Comparison of ENCODE assay signal across 34 cellular contexts in the genomic region with DNA sequence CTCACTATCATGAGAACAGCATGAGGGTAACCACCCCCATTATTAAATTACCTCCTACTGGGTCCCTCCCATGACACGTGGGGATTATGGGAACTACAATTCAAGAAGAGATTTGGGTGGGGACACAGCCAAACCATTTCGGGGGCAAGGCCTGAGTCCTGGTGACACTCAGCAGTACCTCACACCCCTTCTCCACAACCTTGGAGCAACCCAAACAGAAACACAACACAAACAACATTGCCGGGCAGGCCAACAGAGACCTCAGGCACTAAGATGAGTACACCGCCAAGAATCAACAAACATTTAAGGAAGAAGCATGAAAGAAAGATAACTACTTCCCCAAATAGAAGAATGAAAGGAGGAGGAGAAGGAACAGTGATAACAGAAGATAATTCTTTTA.
"Had no signal": no experiment of that assay in that cellular context is flagged by ENCODE, and none has a peak within 500 bp of the region (broad histone marks: within the 10 kb centered on the region; RNA-seq: fewer than 3 reads in every experiment).

No MANE protein-coding gene starts in this region.

- H3K4me1 Mint-ChIP-seq: activated B cell treated with CpG ODN at 0.5 μM for 24 hours; activated CD4-positive, alpha-beta T cell treated with anti-CD3 and anti-CD28 coated beads, Interleukin-2, amount 10 ng/mL, durations not matched to agents 7 days and 5 days; activated naive CD8-positive, alpha-beta T cell treated with anti-CD3 and anti-CD28 coated beads for 36 hours; activated T-helper 17 cell treated with anti-CD3 and anti-CD28 coated beads, Interleukin-2, amount 50 U/mL, for 72 hours had no signal

- H3K27ac ChIP-seq: adrenal gland, body of pancreas, brain microvascular endothelial cell, breast epithelium, VCaP had no signal

- H3K9me3 Mint-ChIP-seq: activated B cell treated with CpG ODN at 0.5 μM for 24 hours; activated CD4-positive, alpha-beta memory T cell treated with anti-CD3 and anti-CD28 coated beads for 36 hours; activated CD4-positive, alpha-beta T cell treated with anti-CD3 and anti-CD28 coated beads, Interleukin-2, amount 10 ng/mL, durations not matched to agents 7 days and 5 days; activated CD8-positive, alpha-beta T cell treated with anti-CD3 and anti-CD28 coated beads for 36 hours; activated naive CD4-positive, alpha-beta T cell treated with anti-CD3 and anti-CD28 coated beads for 36 hours; activated naive CD4-positive, alpha-beta T cell treated with anti-CD3 and anti-CD28 coated beads, Interleukin-2, amount 50 U/mL, for 72 hours; activated naive CD8-positive, alpha-beta T cell treated with anti-CD3 and anti-CD28 coated beads for 36 hours; activated T-cell treated with anti-CD3 and anti-CD28 coated beads, Interleukin-2, amount 50 U/mL, for 4 hours; activated T-cell treated with anti-CD3 and anti-CD28 coated beads, Interleukin-2, amount 50 U/mL, for 72 hours; activated T-helper 1 cell treated with anti-CD3 and anti-CD28 coated beads, Interleukin-12 subunit alpha, Interleukin-12 subunit beta, Interleukin-2, Interleukin-4 antibody, amounts not matched to agents 30 ng/mL and 10 ng/mL and 1 ng/mL, durations not matched to agents 14 hours and 24 hours and 36 hours; activated T-helper 17 cell treated with anti-CD3 and anti-CD28 coated beads, Interleukin-2, amount 50 U/mL, for 72 hours; T-helper 1 cell treated with Interleukin-12 subunit alpha and Interleukin-12 subunit beta and Interleukin-4 antibody, amounts not matched to agents 30 μg/mL and 1 μg/mL, for 36 hours; T-helper 2 cell treated with Interferon-gamma antibody and Interleukin-4, amounts not matched to agents 5 μg/mL and 100 μg/mL, for 36 hours had no signal

- H3K4me3 Mint-ChIP-seq: activated B cell treated with CpG ODN at 0.5 μM for 24 hours; activated CD4-positive, alpha-beta memory T cell treated with anti-CD3 and anti-CD28 coated beads for 36 hours; activated CD4-positive, alpha-beta T cell treated with anti-CD3 and anti-CD28 coated beads, Interleukin-2, amount 10 ng/mL, durations not matched to agents 7 days and 5 days; activated CD8-positive, alpha-beta T cell treated with anti-CD3 and anti-CD28 coated beads for 36 hours; activated naive CD4-positive, alpha-beta T cell treated with anti-CD3 and anti-CD28 coated beads for 36 hours; activated naive CD8-positive, alpha-beta T cell treated with anti-CD3 and anti-CD28 coated beads for 36 hours; activated T-cell treated with anti-CD3 and anti-CD28 coated beads, Interleukin-2, amount 50 U/mL, for 4 hours; activated T-cell treated with anti-CD3 and anti-CD28 coated beads, Interleukin-2, amount 50 U/mL, for 72 hours; activated T-helper 1 cell treated with anti-CD3 and anti-CD28 coated beads, Interleukin-12 subunit alpha, Interleukin-12 subunit beta, Interleukin-2, Interleukin-4 antibody, amounts not matched to agents 30 ng/mL and 10 ng/mL and 1 ng/mL, durations not matched to agents 14 hours and 24 hours and 36 hours; activated T-helper 17 cell treated with anti-CD3 and anti-CD28 coated beads, Interleukin-2, amount 50 U/mL, for 72 hours; T-helper 1 cell treated with Interleukin-12 subunit alpha and Interleukin-12 subunit beta and Interleukin-4 antibody, amounts not matched to agents 30 μg/mL and 1 μg/mL, for 36 hours; T-helper 2 cell treated with Interferon-gamma antibody and Interleukin-4, amounts not matched to agents 5 μg/mL and 100 μg/mL, for 36 hours had no signal

- H3K4me3 ChIP-seq: adrenal gland, body of pancreas, breast epithelium had no signal

- DNase-seq: activated B cell treated with CpG ODN at 0.5 μM for 24 hours; activated CD4-positive, alpha-beta memory T cell treated with anti-CD3 and anti-CD28 coated beads for 36 hours; activated CD4-positive, alpha-beta T cell treated with anti-CD3 and anti-CD28 coated beads for 4 hours; activated CD4-positive, alpha-beta T cell treated with anti-CD3 and anti-CD28 coated beads, Interleukin-2, amount 10 ng/mL, durations not matched to agents 7 days and 5 days; activated CD4-positive, alpha-beta T cell treated with anti-CD3 and anti-CD28 coated beads, Interleukin-2, amount 50 U/mL, for 4 hours; activated CD4-positive, CD25-positive, alpha-beta regulatory T cell treated with anti-CD3 and anti-CD28 coated beads, Interleukin-2, amount 50 U/mL, for 72 hours; activated CD8-positive, alpha-beta memory T cell treated with anti-CD3 and anti-CD28 coated beads, Interleukin-2, amount 50 U/mL, for 4 hours; activated CD8-positive, alpha-beta T cell treated with anti-CD3 and anti-CD28 coated beads for 36 hours; activated effector memory CD4-positive, alpha-beta T cell treated with anti-CD3 and anti-CD28 coated beads, Interleukin-2, amount 50 U/mL, for 16 hours; activated gamma-delta T cell treated with Interleukin-2 at 50 U/mL for 16 hours; activated naive CD4-positive, alpha-beta T cell; activated naive CD4-positive, alpha-beta T cell treated with anti-CD3 and anti-CD28 coated beads for 36 hours; activated naive CD4-positive, alpha-beta T cell treated with anti-CD3 and anti-CD28 coated beads, Interleukin-2, amount 50 U/mL, for 16 hours; activated naive CD8-positive, alpha-beta T cell treated with anti-CD3 and anti-CD28 coated beads for 36 hours; activated T-cell treated with anti-CD3 and anti-CD28 coated beads for 4 hours; activated T-cell treated with anti-CD3 and anti-CD28 coated beads, Interleukin-2, amount 50 U/mL, for 1 hour; activated T-cell treated with anti-CD3 and anti-CD28 coated beads, Interleukin-2, amount 50 U/mL, for 4 hours; activated T-cell treated with anti-CD3 and anti-CD28 coated beads, Interleukin-2, amount 50 U/mL, for 72 hours; amniotic stem cell; aorta; body of pancreas; brain microvascular endothelial cell; central memory CD4-positive, alpha-beta T cell; T-helper 1 cell; T-helper 2 cell; T-helper 9 cell had no signal

- H3K27me3 Mint-ChIP-seq: activated CD4-positive, alpha-beta T cell treated with anti-CD3 and anti-CD28 coated beads, Interleukin-2, amount 10 ng/mL, durations not matched to agents 7 days and 5 days; activated CD8-positive, alpha-beta T cell treated with anti-CD3 and anti-CD28 coated beads for 36 hours; activated naive CD8-positive, alpha-beta T cell treated with anti-CD3 and anti-CD28 coated beads for 36 hours; activated T-helper 17 cell treated with anti-CD3 and anti-CD28 coated beads, Interleukin-2, amount 50 U/mL, for 72 hours had no signal

- H3K36me3 Mint-ChIP-seq: activated CD4-positive, alpha-beta memory T cell treated with anti-CD3 and anti-CD28 coated beads for 36 hours; activated naive CD4-positive, alpha-beta T cell treated with anti-CD3 and anti-CD28 coated beads, Interleukin-2, amount 50 U/mL, for 72 hours had no signal

- H3K27me3 ChIP-seq: adrenal gland, body of pancreas, brain microvascular endothelial cell, breast epithelium had no signal

- H3K4me1 ChIP-seq: adrenal gland, breast epithelium had no signal

- ATAC-seq: activated CD8-positive, alpha-beta T cell treated with anti-CD3 and anti-CD28 coated beads for 36 hours; activated naive CD4-positive, alpha-beta T cell treated with anti-CD3 and anti-CD28 coated beads, Interleukin-2, amount 50 U/mL, for 72 hours; activated T-cell treated with anti-CD3 and anti-CD28 coated beads, Interleukin-2, amount 50 U/mL, for 4 hours; activated T-cell treated with anti-CD3 and anti-CD28 coated beads, Interleukin-2, amount 50 U/mL, for 72 hours; activated T-helper 17 cell treated with anti-CD3 and anti-CD28 coated beads, Interleukin-2, amount 50 U/mL, for 72 hours; body of pancreas had no signal

- H3K27ac Mint-ChIP-seq: activated B cell treated with CpG ODN at 0.5 μM for 24 hours; activated CD4-positive, alpha-beta memory T cell treated with anti-CD3 and anti-CD28 coated beads for 36 hours; activated CD4-positive, alpha-beta T cell treated with anti-CD3 and anti-CD28 coated beads, Interleukin-2, amount 10 ng/mL, durations not matched to agents 7 days and 5 days; activated CD8-positive, alpha-beta T cell treated with anti-CD3 and anti-CD28 coated beads for 36 hours; activated naive CD4-positive, alpha-beta T cell treated with anti-CD3 and anti-CD28 coated beads for 36 hours; activated naive CD4-positive, alpha-beta T cell treated with anti-CD3 and anti-CD28 coated beads, Interleukin-2, amount 50 U/mL, for 72 hours; activated naive CD8-positive, alpha-beta T cell treated with anti-CD3 and anti-CD28 coated beads for 36 hours; activated T-cell treated with anti-CD3 and anti-CD28 coated beads, Interleukin-2, amount 50 U/mL, for 72 hours; activated T-helper 1 cell treated with anti-CD3 and anti-CD28 coated beads, Interleukin-12 subunit alpha, Interleukin-12 subunit beta, Interleukin-2, Interleukin-4 antibody, amounts not matched to agents 30 ng/mL and 10 ng/mL and 1 ng/mL, durations not matched to agents 14 hours and 24 hours and 36 hours; activated T-helper 17 cell treated with anti-CD3 and anti-CD28 coated beads, Interleukin-2, amount 50 U/mL, for 72 hours; T-helper 1 cell treated with Interleukin-12 subunit alpha and Interleukin-12 subunit beta and Interleukin-4 antibody, amounts not matched to agents 30 μg/mL and 1 μg/mL, for 36 hours; T-helper 2 cell treated with Interferon-gamma antibody and Interleukin-4, amounts not matched to agents 5 μg/mL and 100 μg/mL, for 36 hours had no signal

- H3K36me3 ChIP-seq: breast epithelium had no signal
